Comparison of ENCODE assay signal across 1 cellular context in the genomic region with DNA sequence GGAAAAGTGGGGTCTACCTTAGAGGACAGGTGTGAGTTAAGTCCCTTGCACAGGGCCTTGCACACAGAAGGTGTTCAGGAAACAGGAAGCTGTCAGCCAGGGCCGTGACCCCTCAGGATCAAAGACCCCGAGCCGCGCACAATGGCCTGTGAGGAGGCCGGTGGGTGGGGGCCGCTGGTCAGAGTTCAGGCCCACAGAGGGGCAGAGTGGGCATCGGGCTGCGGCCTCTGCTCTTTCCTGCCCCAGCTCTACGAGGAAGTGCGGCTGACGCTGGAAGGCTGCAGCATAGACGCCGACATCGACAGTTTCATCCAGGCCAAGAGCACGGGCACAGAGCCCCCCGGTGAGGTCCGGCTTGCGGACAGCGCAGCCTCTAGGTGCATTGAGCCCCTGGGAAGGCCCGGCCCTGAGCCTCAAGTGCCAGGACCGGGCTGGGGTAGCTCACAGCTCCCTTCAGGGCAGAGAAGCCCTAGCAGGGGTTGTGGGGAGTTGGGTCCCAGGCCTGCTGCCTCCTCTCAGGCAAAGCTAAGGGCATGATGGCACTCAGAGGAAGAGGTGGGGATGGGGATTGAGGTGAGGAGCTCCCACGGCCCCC.
A peak's percentile ranks its signal among the peaks of the same experiment; 100 is the strongest.
TF ChIP-seq lines count a peak whose summit lies in the region.

No MANE protein-coding gene starts in this region.

TF ChIP-seq in HepG2, 621 proteins besides CTCF, POLR2A, EP300 and RAD21 (continued from another document and continues in another):
- peak; percentile 10; the same call in 1 of the 2 replicates for TF ChIP-seq ZNF281 (CRISPR knock-in tag; IDR thresholded peaks at IDR 0.05; ENCODE audit: borderline replicate concordance)
- peak; percentile 94 for TF ChIP-seq TBX2 (CRISPR knock-in tag; IDR thresholded peaks at IDR 0.05; ENCODE audit: borderline replicate concordance)
- no peak for TF ChIP-seq MAFF (IDR thresholded peaks at IDR 0.05; ENCODE audit: low read depth, low read length)
- TF ChIP-seq TRIM24 (CRISPR knock-in tag; IDR thresholded peaks at IDR 0.05), result no peak
- TF ChIP-seq ZNF777 (CRISPR knock-in tag; IDR thresholded peaks at IDR 0.05), result peak; percentile 56; the same call in 1 of the 2 replicates
- no peak; the same call in 1 of the 2 replicates for TF ChIP-seq ZNF703 (CRISPR knock-in tag; IDR thresholded peaks at IDR 0.05; ENCODE audit: borderline replicate concordance)
- TF ChIP-seq, protein P1, sequence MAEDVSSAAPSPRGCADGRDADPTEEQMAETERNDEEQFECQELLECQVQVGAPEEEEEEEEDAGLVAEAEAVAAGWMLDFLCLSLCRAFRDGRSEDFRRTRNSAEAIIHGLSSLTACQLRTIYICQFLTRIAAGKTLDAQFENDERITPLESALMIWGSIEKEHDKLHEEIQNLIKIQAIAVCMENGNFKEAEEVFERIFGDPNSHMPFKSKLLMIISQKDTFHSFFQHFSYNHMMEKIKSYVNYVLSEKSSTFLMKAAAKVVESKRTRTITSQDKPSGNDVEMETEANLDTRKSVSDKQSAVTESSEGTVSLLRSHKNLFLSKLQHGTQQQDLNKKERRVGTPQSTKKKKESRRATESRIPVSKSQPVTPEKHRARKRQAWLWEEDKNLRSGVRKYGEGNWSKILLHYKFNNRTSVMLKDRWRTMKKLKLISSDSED (CRISPR knock-in tag; IDR thresholded peaks at IDR 0.05), result no peak
- TF ChIP-seq CCAR2 (optimal IDR thresholded peaks at IDR 0.05; ENCODE audit: low read depth, low read length), result peak; percentile 21
- TF ChIP-seq ZNF660 (CRISPR knock-in tag; IDR thresholded peaks at IDR 0.05; ENCODE audit: borderline replicate concordance, low read depth), result no peak
- TF ChIP-seq ZNF263 (CRISPR knock-in tag; IDR thresholded peaks at IDR 0.05), result no peak
- peak; percentile 77; the same call in 1 of the 2 replicates for TF ChIP-seq HOXA3 (CRISPR knock-in tag; IDR thresholded peaks at IDR 0.05)
- no peak for TF ChIP-seq CHD4 (IDR thresholded peaks at IDR 0.05; ENCODE audit: borderline replicate concordance, low read length)
- TF ChIP-seq RFXAP (CRISPR knock-in tag; IDR thresholded peaks at IDR 0.05; ENCODE audit: borderline replicate concordance), result no peak
- no peak for TF ChIP-seq RFX1 (IDR thresholded peaks at IDR 0.05)
- TF ChIP-seq ZNF720 (CRISPR knock-in tag; IDR thresholded peaks at IDR 0.05), result no peak
- no peak for TF ChIP-seq KIAA2018 (CRISPR knock-in tag; IDR thresholded peaks at IDR 0.05; ENCODE audit: borderline replicate concordance)
- TF ChIP-seq, protein P2, sequence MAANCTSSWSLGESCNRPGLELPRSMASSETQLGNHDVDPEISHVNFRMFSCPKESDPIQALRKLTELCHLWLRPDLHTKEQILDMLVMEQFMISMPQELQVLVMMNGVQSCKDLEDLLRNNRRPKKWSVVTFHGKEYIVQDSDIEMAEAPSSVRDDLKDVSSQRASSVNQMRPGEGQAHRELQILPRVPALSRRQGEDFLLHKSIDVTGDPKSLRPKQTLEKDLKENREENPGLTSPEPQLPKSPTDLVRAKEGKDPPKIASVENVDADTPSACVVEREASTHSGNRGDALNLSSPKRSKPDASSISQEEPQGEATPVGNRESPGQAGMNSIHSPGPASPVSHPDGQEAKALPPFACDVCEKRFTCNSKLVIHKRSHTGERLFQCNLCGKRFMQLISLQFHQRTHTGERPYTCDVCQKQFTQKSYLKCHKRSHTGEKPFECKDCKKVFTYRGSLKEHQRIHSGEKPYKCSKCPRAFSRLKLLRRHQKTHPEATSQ (CRISPR knock-in tag; IDR thresholded peaks at IDR 0.05; ENCODE audit: borderline replicate concordance), result no peak
- TF ChIP-seq ATM (IDR thresholded peaks at IDR 0.05; ENCODE audit: borderline replicate concordance), result no peak
- TF ChIP-seq, protein P3, sequence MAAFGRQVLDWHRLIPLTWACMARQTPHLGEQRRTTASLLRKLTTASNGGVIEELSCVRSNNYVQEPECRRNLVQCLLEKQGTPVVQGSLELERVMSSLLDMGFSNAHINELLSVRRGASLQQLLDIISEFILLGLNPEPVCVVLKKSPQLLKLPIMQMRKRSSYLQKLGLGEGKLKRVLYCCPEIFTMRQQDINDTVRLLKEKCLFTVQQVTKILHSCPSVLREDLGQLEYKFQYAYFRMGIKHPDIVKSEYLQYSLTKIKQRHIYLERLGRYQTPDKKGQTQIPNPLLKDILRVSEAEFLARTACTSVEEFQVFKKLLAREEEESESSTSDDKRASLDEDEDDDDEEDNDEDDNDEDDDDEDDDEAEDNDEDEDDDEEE (CRISPR knock-in tag; IDR thresholded peaks at IDR 0.05), result no peak
- TF ChIP-seq, protein P4, sequence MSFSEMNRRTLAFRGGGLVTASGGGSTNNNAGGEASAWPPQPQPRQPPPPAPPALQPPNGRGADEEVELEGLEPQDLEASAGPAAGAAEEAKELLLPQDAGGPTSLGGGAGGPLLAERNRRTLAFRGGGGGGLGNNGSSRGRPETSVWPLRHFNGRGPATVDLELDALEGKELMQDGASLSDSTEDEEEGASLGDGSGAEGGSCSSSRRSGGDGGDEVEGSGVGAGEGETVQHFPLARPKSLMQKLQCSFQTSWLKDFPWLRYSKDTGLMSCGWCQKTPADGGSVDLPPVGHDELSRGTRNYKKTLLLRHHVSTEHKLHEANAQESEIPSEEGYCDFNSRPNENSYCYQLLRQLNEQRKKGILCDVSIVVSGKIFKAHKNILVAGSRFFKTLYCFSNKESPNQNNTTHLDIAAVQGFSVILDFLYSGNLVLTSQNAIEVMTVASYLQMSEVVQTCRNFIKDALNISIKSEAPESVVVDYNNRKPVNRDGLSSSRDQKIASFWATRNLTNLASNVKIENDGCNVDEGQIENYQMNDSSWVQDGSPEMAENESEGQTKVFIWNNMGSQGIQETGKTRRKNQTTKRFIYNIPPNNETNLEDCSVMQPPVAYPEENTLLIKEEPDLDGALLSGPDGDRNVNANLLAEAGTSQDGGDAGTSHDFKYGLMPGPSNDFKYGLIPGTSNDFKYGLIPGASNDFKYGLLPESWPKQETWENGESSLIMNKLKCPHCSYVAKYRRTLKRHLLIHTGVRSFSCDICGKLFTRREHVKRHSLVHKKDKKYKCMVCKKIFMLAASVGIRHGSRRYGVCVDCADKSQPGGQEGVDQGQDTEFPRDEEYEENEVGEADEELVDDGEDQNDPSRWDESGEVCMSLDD (CRISPR knock-in tag; IDR thresholded peaks at IDR 0.05; ENCODE audit: borderline replicate concordance), result no peak
- TF ChIP-seq MBNL3 (CRISPR knock-in tag; conservative IDR thresholded peaks at IDR 0.05), result no peak
- TF ChIP-seq ZNF605 (CRISPR knock-in tag; IDR thresholded peaks at IDR 0.05), result peak; percentile 31; the same call in 1 of the 2 replicates
- TF ChIP-seq KDM1A (CRISPR knock-in tag; IDR thresholded peaks at IDR 0.05), result no peak
- peak; percentile 85 for TF ChIP-seq ZEB1 (IDR thresholded peaks at IDR 0.05; ENCODE audit: insufficient replicate concordance, low read depth)
- TF ChIP-seq HIC2 (CRISPR knock-in tag; IDR thresholded peaks at IDR 0.05; ENCODE audit: low read depth), result peak; percentile 92
- TF ChIP-seq XBP1 (CRISPR knock-in tag; IDR thresholded peaks at IDR 0.05), result no peak
- no peak for TF ChIP-seq ZNF234 (CRISPR knock-in tag; conservative IDR thresholded peaks at IDR 0.05)
- peak; percentile 72; the same call in 1 of the 2 replicates for TF ChIP-seq RXRB (CRISPR knock-in tag; IDR thresholded peaks at IDR 0.05; ENCODE audit: borderline replicate concordance)
- TF ChIP-seq ZFP36 (IDR thresholded peaks at IDR 0.05; ENCODE audit: borderline replicate concordance, low read depth, low read length, partially characterized antibody), result no peak
- no peak for TF ChIP-seq HCFC1 (IDR thresholded peaks at IDR 0.05; ENCODE audit: low read depth, low read length)
- TF ChIP-seq RARA (CRISPR knock-in tag; IDR thresholded peaks at IDR 0.05), result peak; percentile 89
- TF ChIP-seq HINFP (CRISPR knock-in tag; IDR thresholded peaks at IDR 0.05; ENCODE audit: low read depth), result 0 out of 2 replicates have a peak, but pooled peaks have one; percentile 45
- no peak for TF ChIP-seq TOE1 (CRISPR knock-in tag; IDR thresholded peaks at IDR 0.05)
- no peak for TF ChIP-seq BHLHE40 (IDR thresholded peaks at IDR 0.05; ENCODE audit: low read length)
- no peak for TF ChIP-seq REXO4 (CRISPR knock-in tag; IDR thresholded peaks at IDR 0.05; ENCODE audit: borderline replicate concordance)
